In the genomic region with DNA sequence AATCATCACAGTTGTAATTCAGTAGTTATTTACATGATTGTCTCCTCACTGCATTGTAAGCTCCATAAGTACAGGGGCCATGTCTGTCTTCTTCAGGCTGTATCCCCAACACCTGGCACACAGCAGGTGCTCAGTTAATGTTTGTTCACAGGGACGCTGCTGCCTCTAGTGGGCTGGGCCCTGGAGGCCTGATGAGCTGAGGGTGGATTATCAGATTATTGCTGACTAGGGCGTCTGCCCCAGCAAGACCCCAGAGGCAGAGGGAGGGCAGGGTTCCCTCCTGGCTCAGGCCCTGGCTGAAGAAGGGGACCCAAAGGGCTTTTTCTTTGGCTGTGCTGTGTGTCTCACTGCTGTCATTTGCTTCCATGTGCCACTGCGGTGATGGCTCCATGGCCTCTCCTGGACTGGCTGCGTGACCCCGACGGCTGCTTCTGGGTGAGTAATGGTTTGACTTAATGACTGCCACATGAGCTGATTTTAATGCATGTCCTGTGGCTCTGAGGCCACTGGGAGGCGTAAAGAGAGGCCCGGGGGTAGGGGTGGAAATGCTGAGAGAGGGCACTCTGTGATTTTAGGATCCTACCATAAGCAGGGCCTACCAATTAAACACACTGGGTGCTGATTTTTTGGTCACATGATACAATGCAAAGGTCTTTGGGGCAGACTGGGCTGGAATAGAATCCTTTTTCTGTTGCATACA, we compare ENCODE assay signal across 9 cellular contexts. TPM values are rescaled to one million over a fixed set of nuclear protein-coding genes. Genes with fewer than 3 reads are reported as not detected.
A peak's percentile ranks its signal among the peaks of the same experiment; 100 is the strongest.
DNase-seq lines count a peak whose midpoint lies in the region; ATAC-seq and TF ChIP-seq lines count a peak whose summit lies in the region.
"Had no signal": no experiment of that assay in that cellular context is flagged by ENCODE, and none has a peak within 500 bp of the region (broad histone marks: within the 10 kb centered on the region; RNA-seq: fewer than 3 reads in every experiment).

No MANE protein-coding gene starts in this region.

- H3K4me3 ChIP-seq in MG63 (no peak overlapping the region), astrocyte of the cerebellum (ENCODE audit: low read depth, low read length) (no peak overlapping the region)

- H3K4me3 Mint-ChIP-seq in neural crest cell = peak overlapping the region; percentile 29

- no peaks in the 10 kb centered on the region for H3K9me3 Mint-ChIP-seq in neural crest cell
- H3K9me3 Mint-ChIP-seq: activated naive CD4-positive, alpha-beta T cell treated with anti-CD3 and anti-CD28 coated beads, Interleukin-2, amount 50 U/mL, for 72 hours had no signal

- H3K36me3 Mint-ChIP-seq in neural crest cell (ENCODE audit: low read depth) = no peaks in the 10 kb centered on the region
- H3K36me3 Mint-ChIP-seq: activated naive CD4-positive, alpha-beta T cell treated with anti-CD3 and anti-CD28 coated beads, Interleukin-2, amount 50 U/mL, for 72 hours had no signal

- no peak for ATAC-seq in GM21390 (IDR thresholded peaks at IDR 0.05; ENCODE audit: unreplicated experiment)

- peaks cover 4% of the 10 kb centered on the region for H3K27me3 Mint-ChIP-seq in neural crest cell (ENCODE audit: low read depth)

- in situ Hi-C loops in astrocyte of the cerebellum (cut with HindIII; ENCODE audit: low sequenced_read_pairs) = no loop called here

- no peaks in the 10 kb centered on the region for H3K9me3 ChIP-seq in MG63

- H3K27ac Mint-ChIP-seq in neural crest cell (ENCODE audit: unreplicated experiment) = no peak overlapping the region
- H3K27ac Mint-ChIP-seq: activated naive CD4-positive, alpha-beta T cell treated with anti-CD3 and anti-CD28 coated beads, Interleukin-2, amount 50 U/mL, for 72 hours had no signal

- peaks cover 3% of the 10 kb centered on the region for H3K4me1 Mint-ChIP-seq in neural crest cell

- no peaks in the 10 kb centered on the region for H3K27me3 ChIP-seq in MG63

- TF ChIP-seq CTCF in astrocyte of the cerebellum (IDR thresholded peaks at IDR 0.05; ENCODE audit: low read depth, low read length, missing control alignments) (peak; percentile 47), neural crest cell (conservative IDR thresholded peaks at IDR 0.05) (peak; percentile 50)

- DNase-seq in GM04503 (ENCODE audit: low read depth) = peak; percentile 45
- peak; percentile 39 for DNase-seq in MG63
- DNase-seq in astrocyte of the cerebellum (ENCODE audit: low read depth) = no peak
- no peak for DNase-seq in neural crest cell (ENCODE audit: low read depth, low spot score)
- DNase-seq in nucleus accumbens (lab: John Stamatoyannopoulos, UW) = no peak
- DNase-seq in HuH-7.5 (ENCODE audit: low spot score) = no peak
- DNase-seq: NCI-H2171 treated with DMSO at 0.1 percent for 48 hours had no signal

- no peaks in the 10 kb centered on the region for H3K36me3 ChIP-seq in MG63

RNA-seq across cellular contexts. Expression of gene EPB41, which starts 20.8 kb away (rescaled TPM):
- total RNA-seq in MG63 (2014; rRNA removed; shearing (Covaris generic); ENCODE audit: low replicate concordance) = 4.5 and 4.6 TPM in 2 replicates
- total RNA-seq in neural crest cell = 108 and 119 TPM in 2 replicates

Comparison
In these comparisons a context has a peak if more than half of its experiments do, and no peak if none do; other contexts are left out.
1. DNase-seq: peak in GM04503 (single experiment) and MG63 (single experiment); none in astrocyte of the cerebellum (single experiment), neural crest cell (single experiment), nucleus accumbens (0 of 56) and HuH-7.5 (single experiment).
2. RNA of gene EPB41, which starts 20.8 kb away (total RNA-seq): 108 to 119 TPM in neural crest cell; 4.5 to 4.6 TPM in MG63; every median in the first group is over 10 times any median in the second.